7 cellular contexts compared by ENCODE assay signal in the genomic region with DNA sequence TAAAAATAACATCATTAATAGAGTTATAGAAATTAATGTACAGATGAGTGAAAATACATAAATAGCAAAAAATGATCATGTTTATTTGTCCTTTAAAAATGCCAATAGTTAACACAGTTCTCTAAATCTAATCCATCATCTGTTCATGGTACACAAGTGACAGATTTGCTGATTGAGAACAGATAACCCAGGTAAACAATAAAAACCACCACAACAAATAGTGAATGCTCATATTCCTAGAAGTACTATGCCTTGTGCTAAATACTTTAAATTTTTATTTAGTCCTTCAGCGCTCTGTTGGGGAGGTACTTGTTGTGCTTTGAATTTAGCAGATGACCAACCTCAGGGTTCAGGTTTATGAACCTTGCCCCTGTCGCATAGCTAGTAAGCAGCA.
"Had no signal": no experiment of that assay in that cellular context is flagged by ENCODE, and none has a peak within 500 bp of the region (broad histone marks: within the 10 kb centered on the region; RNA-seq: fewer than 3 reads in every experiment).

No MANE protein-coding gene starts in this region.

- H3K27me3 Mint-ChIP-seq: IgD-negative memory B cell had no signal

- ATAC-seq: GM23338, HepG2 had no signal

- H2AFZ ChIP-seq: GM23338 had no signal

- H3K4me2 ChIP-seq: GM23338 had no signal

- H3K4me1 Mint-ChIP-seq: IgD-negative memory B cell had no signal

- H3K36me3 Mint-ChIP-seq: IgD-negative memory B cell had no signal

- H3K27ac Mint-ChIP-seq: GM23338, H9, IgD-negative memory B cell had no signal

- H3K4me3 ChIP-seq: GM23338 had no signal

- H3K4me3 Mint-ChIP-seq: GM23338, H9, IgD-negative memory B cell had no signal

- DNase-seq: H9, HCEC 1CT, KBM-7 had no signal

- H3K27ac ChIP-seq: HL-60 had no signal

- H3K9me3 Mint-ChIP-seq: GM23338, H9 had no signal
